In the genomic region with DNA sequence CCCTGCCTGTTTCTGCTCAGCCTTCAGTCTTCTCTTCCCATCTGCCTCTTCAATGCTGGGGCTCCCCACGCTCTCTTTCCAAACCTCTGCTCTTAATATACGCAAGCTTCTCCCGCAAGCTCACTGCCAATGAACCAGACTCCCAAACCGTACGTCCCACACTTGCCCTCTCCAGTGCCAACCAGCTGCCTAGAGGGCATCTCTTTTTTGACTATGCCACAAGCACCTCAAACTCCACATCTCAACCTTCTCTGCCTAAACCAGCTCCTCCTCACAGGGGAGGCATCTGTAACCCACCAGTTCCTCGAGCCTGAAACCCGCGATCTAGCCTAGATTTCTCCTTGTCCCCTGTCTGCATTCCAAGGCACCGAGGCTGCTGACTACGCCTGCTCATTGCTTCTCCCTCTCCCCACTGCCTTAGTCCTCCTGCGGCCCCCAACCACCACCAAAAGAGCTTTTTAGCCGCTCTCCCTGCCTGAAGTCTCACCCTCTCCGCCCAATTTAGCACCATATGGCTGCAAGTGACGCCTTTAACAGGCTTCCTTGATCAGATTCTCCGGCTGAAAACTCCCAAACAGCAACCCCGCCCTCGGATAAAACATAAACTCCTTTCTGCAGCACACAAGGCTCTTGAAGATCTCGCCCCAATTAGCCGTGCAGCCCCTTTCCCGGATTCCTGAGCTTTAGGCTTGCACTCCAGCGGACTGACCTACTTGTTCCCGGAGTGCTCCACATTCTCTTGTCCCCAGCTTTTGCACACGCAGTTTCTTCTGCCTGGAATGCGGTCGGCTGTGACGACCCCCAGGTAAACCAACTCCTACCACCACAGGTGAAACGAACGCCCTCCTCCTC, we compare ENCODE assay signal across 6 cellular contexts. TPM values are rescaled to one million over a fixed set of nuclear protein-coding genes. Genes with fewer than 3 reads are reported as not detected.
DNase-seq lines count a peak whose midpoint lies in the region; ATAC-seq and TF ChIP-seq lines count a peak whose summit lies in the region.

No MANE protein-coding gene starts in this region.

- no peaks in the 10 kb centered on the region for H3K9me3 ChIP-seq in GM23248 (ENCODE audit: low read depth)

- 0 out of 2 replicates have a peak overlapping the region, but pooled peaks have one; percentile 4 for H2AFZ ChIP-seq in GM23248

- in situ Hi-C loops in GM23248 (cut with MboI): no loop called here

- TF ChIP-seq CTCF in WI38 (IDR thresholded peaks at IDR 0.05; ENCODE audit: low read depth, low read length): no peak

- no peaks in the 10 kb centered on the region for H3K27me3 ChIP-seq in GM23248 (replicated peaks; ENCODE audit: insufficient read depth)

- no peak overlapping the region for H3K27ac ChIP-seq in GM23248

- peaks cover 17% of the 10 kb centered on the region; the same call in 1 of the 2 replicates for H4K20me1 ChIP-seq in GM23248 (ENCODE audit: insufficient read depth)

- H3K79me2 ChIP-seq in GM23248 (ENCODE audit: insufficient read depth): peaks cover 33% of the 10 kb centered on the region

- H3K4me2 ChIP-seq in GM23248 (ENCODE audit: unreplicated experiment): peak overlapping the region; percentile 96

- DNase-seq in GM23248 (peak; percentile 54), left kidney (ENCODE audit: low read depth, low spot score) (peak; percentile 61), NCI-H748 treated with DMSO at 0.1 percent for 48 hours (lab: John Stamatoyannopoulos, UW) (no peak)

- peaks cover 23% of the 10 kb centered on the region for H3F3A ChIP-seq in GM23248 (ENCODE audit: insufficient read depth)

- WGBS in GM23248 (ENCODE audit: low coverage in 1 of 2, low lambda C conversion rate in 2 of 2, missing lambda C conversion rate in 2 of 2), 2 experiments: 12 to 14% methylated on average over 28 of the region's 28 CpGs

- H3K4me1 ChIP-seq in GM23248 (ENCODE audit: insufficient read depth): peaks cover 27% of the 10 kb centered on the region

- peak overlapping the region; percentile 81 for H3K9ac ChIP-seq in GM23248

- no peaks in the 10 kb centered on the region for H3K36me3 ChIP-seq in GM23248 (ENCODE audit: low read depth)

- H3K9me2 ChIP-seq in GM23248 (ENCODE audit: insufficient read depth): no peaks in the 10 kb centered on the region

- peak overlapping the region; percentile 79 for H3K4me3 ChIP-seq in GM23248
- peak overlapping the region; percentile 67 for H3K4me3 ChIP-seq in WI38 (ENCODE audit: low read depth, low read length)

- no peak for ATAC-seq in HG03095 (IDR thresholded peaks at IDR 0.05; ENCODE audit: unreplicated experiment)
- ATAC-seq in HG02571 (IDR thresholded peaks at IDR 0.05; ENCODE audit: unreplicated experiment): no peak

RNA-seq across cellular contexts. Expression of a gene that starts 1.5 kb away (rescaled TPM):
- 9.6 and 13.0 TPM in 2 replicates for total RNA-seq in GM23248 (2014; rRNA removed; shearing (Covaris generic))
- polyA plus RNA-seq in GM23248 (2016; fragmentation: Nextera tagmentation; extraction: Ambion mirVana): 16.0 and 17.7 TPM in 2 replicates

RNA-seq across cellular contexts. Expression of a gene that starts 48.3 kb away (rescaled TPM):
- 23.4 and 27.1 TPM in 2 replicates for total RNA-seq in GM23248 (2014; rRNA removed; shearing (Covaris generic))
- 15.3 and 15.6 TPM in 2 replicates for polyA plus RNA-seq in GM23248 (2016; fragmentation: Nextera tagmentation; extraction: Ambion mirVana)

RNA-seq across cellular contexts. Expression of a gene that starts 48.7 kb away (rescaled TPM):
- total RNA-seq in GM23248 (2014; rRNA removed; shearing (Covaris generic)): 129 and 160 TPM in 2 replicates
- polyA plus RNA-seq in GM23248 (2016; fragmentation: Nextera tagmentation; extraction: Ambion mirVana): 47.7 and 50.2 TPM in 2 replicates

RNA-seq across cellular contexts. Expression of a gene that starts 55.8 kb away (rescaled TPM):
- 15.6 and 16.3 TPM in 2 replicates for total RNA-seq in GM23248 (2014; rRNA removed; shearing (Covaris generic))
- 13.5 and 14.6 TPM in 2 replicates for polyA plus RNA-seq in GM23248 (2016; fragmentation: Nextera tagmentation; extraction: Ambion mirVana)
